31 cellular contexts compared by ENCODE assay signal in the genomic region with DNA sequence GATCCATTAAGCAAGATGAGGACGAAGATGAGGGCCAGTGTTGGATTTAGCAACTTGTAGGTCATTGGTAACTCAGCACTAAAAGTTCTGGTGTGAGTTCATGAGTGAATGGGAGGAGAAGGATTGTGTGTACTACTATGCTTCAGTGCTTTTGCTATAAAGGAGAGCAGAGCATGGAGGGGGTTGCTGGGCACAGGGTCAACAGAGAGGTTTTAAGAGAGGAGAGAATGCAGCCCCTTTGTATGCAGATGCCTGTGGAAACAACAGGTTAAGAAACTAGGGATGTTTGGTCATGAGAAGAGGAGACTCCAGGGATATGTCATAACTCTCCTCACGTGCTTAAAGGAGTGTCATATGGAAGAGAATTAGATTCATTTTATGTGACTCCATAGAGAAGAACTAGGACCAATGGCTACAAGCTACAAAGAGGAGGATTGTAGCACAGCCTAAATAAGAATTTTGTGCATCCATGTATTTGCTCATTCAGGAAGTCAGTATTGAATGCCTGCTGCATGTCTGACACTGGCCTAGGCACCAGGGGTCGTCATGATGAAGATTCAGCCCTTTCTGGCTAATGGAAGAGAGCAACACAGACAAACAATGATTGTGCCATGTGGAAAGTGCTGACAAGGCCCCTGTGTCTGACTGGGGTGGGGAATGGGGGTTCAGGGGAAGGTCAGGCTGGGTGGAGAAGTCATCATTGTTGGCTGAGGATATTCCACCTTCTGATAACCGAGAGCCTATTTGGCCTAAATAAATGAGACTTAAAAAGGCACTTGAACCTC. TPM values are rescaled to one million over a fixed set of nuclear protein-coding genes. Genes with fewer than 3 reads are reported as not detected.
"Had no signal": no experiment of that assay in that cellular context is flagged by ENCODE, and none has a peak within 500 bp of the region (broad histone marks: within the 10 kb centered on the region; RNA-seq: fewer than 3 reads in every experiment).

No MANE protein-coding gene starts in this region.

- ATAC-seq: activated CD4-positive, alpha-beta T cell treated with anti-CD3 and anti-CD28 coated beads for 36 hours; activated T-helper 17 cell treated with anti-CD3 and anti-CD28 coated beads, Interleukin-2, amount 50 U/mL, for 72 hours; body of pancreas; Panc1 had no signal

- H3K36me3 ChIP-seq: adrenal gland had no signal

- H3K4me3 ChIP-seq: adrenal gland, body of pancreas, MG63, SJCRH30 had no signal

- H3K4me2 ChIP-seq: KMS-11, SK-N-SH had no signal

- DNase-seq: activated CD4-positive, alpha-beta memory T cell treated with anti-CD3 and anti-CD28 coated beads, Interleukin-2, amount 10 ng/mL, durations not matched to agents 7 days and 5 days; activated CD4-positive, alpha-beta T cell treated with anti-CD3 and anti-CD28 coated beads for 36 hours; activated CD4-positive, alpha-beta T cell treated with anti-CD3 and anti-CD28 coated beads, Interleukin-2, amount 50 U/mL, for 1 hour; activated gamma-delta T cell; activated naive CD4-positive, alpha-beta T cell treated with anti-CD3 and anti-CD28 coated beads, Interleukin-2, amount 10 ng/mL, durations not matched to agents 7 days and 5 days; activated naive CD8-positive, alpha-beta T cell treated with anti-CD3 and anti-CD28 coated beads, Interleukin-2, amount 10 ng/mL, durations not matched to agents 7 days and 5 days; activated T-cell treated with anti-CD3 and anti-CD28 coated beads for 4 hours; activated T-cell treated with anti-CD3 and anti-CD28 coated beads, Interleukin-2, amount 50 U/mL, for 48 hours; adrenal gland; anterior cingulate cortex; body of pancreas; MG63; NCI-H1105; NCI-H1436; NCI-H1694 treated with DMSO at 0.1 percent for 48 hours; NCI-H2029 treated with DMSO at 0.1 percent for 48 hours; NCI-H345; NCI-H510A; NCI-H526 treated with DMSO at 0.1 percent for 48 hours; NCI-H82; OCI-M1; Right ventricle myocardium superior; SJCRH30; SK-N-SH; T-helper 1 cell; WERI-Rb-1 had no signal

- H3K27ac ChIP-seq: body of pancreas, KMS-11, RWPE1, SJCRH30, WERI-Rb-1 had no signal

- H3K27me3 ChIP-seq: adrenal gland, body of pancreas, MG63, SJCRH30 had no signal

- H3K9ac ChIP-seq: KMS-11, SK-N-SH had no signal

- H3K9me3 ChIP-seq: adrenal gland, body of pancreas, MG63, SJCRH30, SK-N-SH had no signal

- H3K4me1 ChIP-seq: SJCRH30 had no signal

RNA-seq across cellular contexts. Expression of a gene that starts 53.5 kb away (rescaled TPM):
- total RNA-seq: activated CD4-positive, alpha-beta memory T cell treated with anti-CD3 and anti-CD28 coated beads, Interleukin-2, amount 10 ng/mL, durations not matched to agents 7 days and 5 days; activated naive CD8-positive, alpha-beta T cell treated with anti-CD3 and anti-CD28 coated beads, Interleukin-2, amount 10 ng/mL, durations not matched to agents 7 days and 5 days; T-helper 2 cell treated with Interferon-gamma antibody and Interleukin-4, amounts not matched to agents 100 ng/mL and 5 ng/mL, for 36 hours had no signal
